Comparison of ENCODE assay signal across 10 cellular contexts in the genomic region with DNA sequence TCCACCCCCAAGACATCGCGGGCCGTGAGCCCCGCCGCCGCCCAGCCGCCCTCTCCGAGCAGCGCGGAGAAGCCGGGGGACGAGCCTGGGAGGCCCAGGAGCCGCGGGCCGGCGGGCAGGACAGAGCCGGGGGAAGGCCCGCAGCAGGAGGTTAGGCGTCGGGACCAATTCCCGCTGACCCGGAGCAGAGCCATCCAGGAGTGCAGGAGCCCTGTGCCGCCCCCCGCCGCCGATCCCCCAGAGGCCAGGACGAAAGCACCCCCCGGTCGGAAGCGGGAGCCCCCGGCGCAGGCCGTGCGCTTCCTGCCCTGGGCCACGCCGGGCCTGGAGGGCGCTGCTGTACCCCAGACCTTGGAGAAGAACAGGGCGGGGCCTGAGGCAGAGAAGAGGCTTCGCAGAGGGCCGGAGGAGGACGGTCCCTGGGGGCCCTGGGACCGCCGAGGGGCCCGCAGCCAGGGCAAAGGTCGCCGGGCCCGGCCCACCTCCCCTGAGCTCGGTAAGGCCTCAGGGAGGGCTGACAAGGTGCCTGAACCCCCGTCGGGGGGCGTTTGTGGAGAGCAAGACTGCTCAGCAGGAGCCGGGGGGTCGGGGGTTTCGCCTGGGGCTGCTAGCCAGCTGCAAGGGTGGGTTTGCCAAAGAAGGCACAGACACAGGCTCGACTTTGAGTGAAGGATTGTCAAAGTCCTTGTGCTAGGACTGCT. TPM values are rescaled to one million over a fixed set of nuclear protein-coding genes. Genes with fewer than 3 reads are reported as not detected.
A peak's percentile ranks its signal among the peaks of the same experiment; 100 is the strongest.
DNase-seq lines count a peak whose midpoint lies in the region; TF ChIP-seq lines count a peak whose summit lies in the region.
"Had no signal": no experiment of that assay in that cellular context is flagged by ENCODE, and none has a peak within 500 bp of the region (broad histone marks: within the 10 kb centered on the region; RNA-seq: fewer than 3 reads in every experiment).

No MANE protein-coding gene starts in this region.

- H3K4me1 ChIP-seq in iPS-20b (ENCODE audit: insufficient read depth, low read length) (peaks cover 6% of the 10 kb centered on the region), vagina (peaks cover 34% of the 10 kb centered on the region)

- peak overlapping the region; percentile 46; the same call in 1 of the 2 replicates for H3K4me3 ChIP-seq in iPS-20b (ENCODE audit: low read length)
- peak overlapping the region in 1 of 2 donors; percentile 19 for H3K4me3 ChIP-seq in vagina
- H3K4me3 ChIP-seq: mucosa of descending colon had no signal

- peak; percentile 27 for DNase-seq in stimulated activated CD4-positive, alpha-beta T cell treated with anti-CD3 and anti-CD28 coated beads, Interleukin-15, amount 100 ng/mL, for 24 hours
- DNase-seq in stimulated activated CD4-positive, alpha-beta T cell treated with anti-CD3 and anti-CD28 coated beads, Interleukin-4, amount 100 ng/mL, for 24 hours, result no peak
- no peak for DNase-seq in vagina (ENCODE audit: extremely low spot score in 2 of 2)
- no peak for DNase-seq in midbrain (lab: John Stamatoyannopoulos, UW)
- DNase-seq in C1 segment of cervical spinal cord (lab: John Stamatoyannopoulos, UW), result no peak
- DNase-seq: mucosa of descending colon, NCI-H1694 treated with DMSO at 0.1 percent for 48 hours had no signal

- TF ChIP-seq CTCF in vagina (IDR thresholded peaks at IDR 0.05), result no peak

- no peak overlapping the region; the same call in 1 of the 2 replicates for H3K9ac ChIP-seq in iPS-20b (ENCODE audit: low read depth, low read length)

- H3K36me3 ChIP-seq in iPS-20b (ENCODE audit: insufficient read depth, low read depth, low read length), result 0 out of 2 replicates have a peak, but pooled peaks cover 5% of the 10 kb centered on the region
- H3K36me3 ChIP-seq in vagina, result no peaks in the 10 kb centered on the region

- no peaks in the 10 kb centered on the region for H3K9me3 ChIP-seq in iPS-20b (ENCODE audit: insufficient read depth, low read depth, low read length)
- H3K9me3 ChIP-seq in vagina, result no peaks in the 10 kb centered on the region
- H3K9me3 ChIP-seq: mucosa of descending colon had no signal

- no peak for TF ChIP-seq POLR2A in vagina (IDR thresholded peaks at IDR 0.05)

- H3K27ac ChIP-seq in iPS-20b (ENCODE audit: low read length), result no peak overlapping the region
- peak overlapping the region; percentile 88 for H3K27ac ChIP-seq in vagina

- intact Hi-C loops in vagina (cut with DNase I), result no loop called here

- H3K27me3 ChIP-seq in iPS-20b (ENCODE audit: insufficient read depth, low read length) (peaks cover 38% of the 10 kb centered on the region), vagina (no peaks in the 10 kb centered on the region)

RNA-seq across cellular contexts. Expression of gene SPEG, which starts 14.3 kb away (rescaled TPM):
- total RNA-seq in vagina, result 28.2 TPM

RNA-seq across cellular contexts. Expression of gene DES, which starts 30.7 kb away (rescaled TPM):
- total RNA-seq in vagina, result 883 TPM
- total RNA-seq: activated CD8-positive, alpha-beta memory T cell treated with anti-CD3 and anti-CD28 coated beads for 36 hours; T-helper 1 cell treated with Interleukin-12 subunit alpha and Interleukin-12 subunit beta and Interleukin-4 antibody, amounts not matched to agents 30 ng/mL and 1 ng/mL, for 36 hours had no signal

RNA-seq across cellular contexts. Expression of gene GMPPA, which starts 49.8 kb away (rescaled TPM):
- total RNA-seq in vagina, result 35.4 TPM
